Comparison of ENCODE assay signal across 27 cellular contexts in the genomic region with DNA sequence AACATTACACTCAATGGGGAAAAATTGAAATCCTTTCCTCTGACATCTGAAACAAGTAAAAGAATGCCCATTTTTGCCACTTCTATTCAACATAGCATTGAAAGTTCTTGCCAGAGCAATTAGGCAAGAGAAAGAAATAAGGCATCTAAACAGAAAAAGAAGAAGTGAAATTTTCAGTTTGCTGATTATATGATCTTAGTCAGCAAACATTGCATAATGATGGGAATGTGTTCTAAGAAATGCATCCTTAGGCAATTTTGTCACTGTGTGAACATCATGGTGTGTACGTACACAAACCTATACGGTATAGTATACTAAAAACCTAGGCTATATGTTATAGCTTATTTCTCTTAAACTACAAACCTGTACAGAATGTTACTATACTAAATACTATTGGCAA. TPM values are rescaled to one million over a fixed set of nuclear protein-coding genes. Genes with fewer than 3 reads are reported as not detected.
"Had no signal": no experiment of that assay in that cellular context is flagged by ENCODE, and none has a peak within 500 bp of the region (broad histone marks: within the 10 kb centered on the region; RNA-seq: fewer than 3 reads in every experiment).

No MANE protein-coding gene starts in this region.

- H3K36me3 ChIP-seq: brain microvascular endothelial cell, lower lobe of right lung, right lobe of liver, tibial artery had no signal

- ATAC-seq: activated CD8-positive, alpha-beta memory T cell treated with anti-CD3 and anti-CD28 coated beads, Interleukin-2, amount 10 ng/mL, durations not matched to agents 7 days and 5 days; activated naive CD4-positive, alpha-beta T cell treated with anti-CD3 and anti-CD28 coated beads, Interleukin-2, amount 50 U/mL, for 72 hours; esophagus mucosa; left lobe of liver; stimulated activated effector memory CD8-positive, alpha-beta T cell treated with anti-CD3 and anti-CD28 coated beads, Interleukin-12 subunit alpha, Interleukin-12 subunit beta, amount 100 ng/mL, for 72 hours; stimulated activated naive CD8-positive, alpha-beta T cell treated with anti-CD3 and anti-CD28 coated beads, Interleukin-15, amount 100 ng/mL, for 72 hours; WTC11 had no signal

- H3K9me3 ChIP-seq: lower lobe of right lung, right lobe of liver had no signal

- H3K27ac ChIP-seq: brain microvascular endothelial cell, lower lobe of right lung, right lobe of liver, skin epidermis, tibial artery had no signal

- H3K27me3 ChIP-seq: brain microvascular endothelial cell, right lobe of liver, tibial artery had no signal

- FAIRE-seq: endothelial cell of umbilical vein had no signal

- DNase-seq: activated CD4-positive, alpha-beta memory T cell treated with anti-CD3 and anti-CD28 coated beads, Interleukin-2, amount 10 ng/mL, durations not matched to agents 7 days and 5 days; activated CD4-positive, alpha-beta T cell treated with anti-CD3 and anti-CD28 coated beads, Interleukin-2, amount 10 ng/mL, durations not matched to agents 24 days and 14 days; activated CD8-positive, alpha-beta memory T cell treated with anti-CD3 and anti-CD28 coated beads, Interleukin-2, amount 10 ng/mL, durations not matched to agents 7 days and 5 days; activated gamma-delta T cell treated with Interleukin-2 at 50 U/mL for 16 hours; activated T-cell treated with anti-CD3 and anti-CD28 coated beads for 4 hours; aorta; brain microvascular endothelial cell; central memory CD4-positive, alpha-beta T cell; effector memory CD4-positive, alpha-beta T cell; foreskin melanocyte; lower lobe of right lung; naive B cell; posterior cingulate gyrus; right lobe of liver; stimulated activated CD4-positive, alpha-beta T cell treated with anti-CD3 and anti-CD28 coated beads, Interleukin-2, amount 100 ng/mL, for 24 hours; stimulated activated naive CD8-positive, alpha-beta T cell treated with anti-CD3 and anti-CD28 coated beads, Interleukin-15, amount 100 ng/mL, for 72 hours; tibial artery had no signal

- H3K4me1 ChIP-seq: lower lobe of right lung, right lobe of liver, tibial artery had no signal

- H3K4me3 ChIP-seq: lower lobe of right lung, right lobe of liver, skin epidermis, tibial artery had no signal

RNA-seq across cellular contexts. Expression of gene HTR1F, which starts 11.7 kb away (rescaled TPM):
- total RNA-seq: activated CD4-positive, alpha-beta memory T cell treated with anti-CD3 and anti-CD28 coated beads, Interleukin-2, amount 10 ng/mL, durations not matched to agents 7 days and 5 days; activated CD4-positive, alpha-beta T cell treated with anti-CD3 and anti-CD28 coated beads, Interleukin-2, amount 10 ng/mL, durations not matched to agents 24 days and 14 days; activated CD8-positive, alpha-beta memory T cell treated with anti-CD3 and anti-CD28 coated beads, Interleukin-2, amount 10 ng/mL, durations not matched to agents 7 days and 5 days; activated naive CD4-positive, alpha-beta T cell treated with anti-CD3 and anti-CD28 coated beads, Interleukin-2, amount 50 U/mL, for 72 hours; dermis microvascular lymphatic vessel endothelial cell; endothelial cell of umbilical vein; esophagus mucosa; kidney epithelial cell; left lobe of liver; neural crest cell; right lobe of liver had no signal
- polyA plus RNA-seq: aorta, endothelial cell of umbilical vein had no signal
